Comparison of ENCODE assay signal across 12 cellular contexts in the genomic region with DNA sequence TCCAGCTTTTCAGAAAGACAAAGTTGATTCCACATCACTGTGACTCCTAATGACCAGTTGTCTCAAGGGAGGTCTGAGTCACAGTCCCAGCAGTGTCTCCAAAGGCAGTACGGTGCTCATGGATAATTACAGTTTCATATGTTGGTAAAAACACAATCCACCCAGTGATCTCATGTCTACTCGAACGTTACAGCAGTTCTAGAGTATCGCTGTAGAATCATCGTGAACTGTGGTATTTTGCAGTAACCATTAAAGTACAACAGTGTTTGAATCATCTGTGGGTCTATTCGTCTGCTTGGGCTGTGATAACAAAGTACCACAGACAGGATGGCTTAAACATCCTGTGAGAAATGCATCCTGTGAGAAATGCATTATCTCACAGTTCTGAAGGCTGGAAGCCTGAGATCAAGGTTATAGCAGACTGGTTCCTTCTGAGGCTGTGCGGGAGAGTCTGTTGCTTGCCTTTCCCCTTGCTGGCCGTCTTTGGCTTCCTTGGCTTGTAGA.
DNase-seq lines count a peak whose midpoint lies in the region; ATAC-seq and TF ChIP-seq lines count a peak whose summit lies in the region.
"Had no signal": no experiment of that assay in that cellular context is flagged by ENCODE, and none has a peak within 500 bp of the region (broad histone marks: within the 10 kb centered on the region; RNA-seq: fewer than 3 reads in every experiment).

No MANE protein-coding gene starts in this region.

- peaks cover 5 to 32% (median 12%) of the 10 kb centered on the region in 5 donors for H3K27me3 Mint-ChIP-seq in naive thymus-derived CD8-positive, alpha-beta T cell

- H3K36me3 ChIP-seq in prostate gland = no peaks in the 10 kb centered on the region
- H3K36me3 ChIP-seq: ovary had no signal

- no peak overlapping the region for H3K4me3 ChIP-seq in epithelial cell of esophagus (ENCODE audit: low read length)
- H3K4me3 ChIP-seq in prostate gland = no peak overlapping the region
- H3K4me3 ChIP-seq: ovary had no signal

- peaks cover 0 to 3% (median 0%) of the 10 kb centered on the region in 9 donors for H3K9me3 Mint-ChIP-seq in naive thymus-derived CD8-positive, alpha-beta T cell
- H3K9me3 Mint-ChIP-seq: activated naive CD8-positive, alpha-beta T cell treated with anti-CD3 and anti-CD28 coated beads for 36 hours had no signal

- H3K4me1 ChIP-seq in prostate gland (replicated peaks) = no peaks in the 10 kb centered on the region

- H3K27ac ChIP-seq in prostate gland = no peak overlapping the region
- H3K27ac ChIP-seq: C4-2B, ovary had no signal

- no peak overlapping the region for H3K4me3 Mint-ChIP-seq in naive thymus-derived CD8-positive, alpha-beta T cell
- H3K4me3 Mint-ChIP-seq: activated naive CD8-positive, alpha-beta T cell treated with anti-CD3 and anti-CD28 coated beads for 36 hours had no signal

- no peak overlapping the region for H3K27ac Mint-ChIP-seq in naive thymus-derived CD8-positive, alpha-beta T cell
- H3K27ac Mint-ChIP-seq: activated naive CD8-positive, alpha-beta T cell treated with anti-CD3 and anti-CD28 coated beads for 36 hours had no signal

- DNase-seq in COLO829 (ENCODE audit: low spot score) (peak; percentile 39), RPMI7951 (ENCODE audit: low read depth) (peak; percentile 62), epithelial cell of esophagus (ENCODE audit: low read depth) (peak; percentile 29), myocyte (ENCODE audit: low read depth) (peak; percentile 75), NCI-H69 (lab: John Stamatoyannopoulos, UW) (no peak), prostate gland (ENCODE audit: low spot score) (no peak)
- DNase-seq in naive thymus-derived CD8-positive, alpha-beta T cell = no peak
- DNase-seq: activated naive CD8-positive, alpha-beta T cell treated with anti-CD3 and anti-CD28 coated beads for 36 hours; erythroblast; ovary had no signal

- intact Hi-C loops in prostate gland (cut with DNase I) = no loop called here

- no peak for TF ChIP-seq CTCF in epithelial cell of esophagus (IDR thresholded peaks at IDR 0.05; ENCODE audit: insufficient read depth, low read depth, low read length, missing control alignments)
- TF ChIP-seq CTCF in prostate gland (IDR thresholded peaks at IDR 0.05) = no peak

- no peaks in the 10 kb centered on the region for H3K36me3 Mint-ChIP-seq in naive thymus-derived CD8-positive, alpha-beta T cell
- H3K36me3 Mint-ChIP-seq: activated naive CD8-positive, alpha-beta T cell treated with anti-CD3 and anti-CD28 coated beads for 36 hours had no signal

- H3K4me1 Mint-ChIP-seq in naive thymus-derived CD8-positive, alpha-beta T cell = no peaks in the 10 kb centered on the region
- H3K4me1 Mint-ChIP-seq: activated naive CD8-positive, alpha-beta T cell treated with anti-CD3 and anti-CD28 coated beads for 36 hours had no signal

- POLR2A ChIA-PET in naive thymus-derived CD8-positive, alpha-beta T cell (lab: Charles Lee) = no interaction called here

- WGBS in prostate gland = 88% methylated on average over 8 of the region's 8 CpGs

- no peak for TF ChIP-seq POLR2A in prostate gland (IDR thresholded peaks at IDR 0.05)

- no peaks in the 10 kb centered on the region for H3K9me3 ChIP-seq in prostate gland
- H3K9me3 ChIP-seq: ovary had no signal

- no peaks in the 10 kb centered on the region for H3K27me3 ChIP-seq in prostate gland (replicated peaks; ENCODE audit: insufficient read depth)
- H3K27me3 ChIP-seq: ovary had no signal

- no peak for ATAC-seq in naive thymus-derived CD8-positive, alpha-beta T cell
- ATAC-seq in GM21529 (IDR thresholded peaks at IDR 0.05; ENCODE audit: unreplicated experiment) = no peak

Comparison
In these comparisons a context has a peak if more than half of its experiments do, and no peak if none do; other contexts are left out.
1. DNase-seq: peak in COLO829 (single experiment), RPMI7951 (single experiment), epithelial cell of esophagus (single experiment) and myocyte (single experiment); none in naive thymus-derived CD8-positive, alpha-beta T cell (0 of 10), NCI-H69 (single experiment) and prostate gland (single experiment).